16 cellular contexts compared by ENCODE assay signal in the genomic region with DNA sequence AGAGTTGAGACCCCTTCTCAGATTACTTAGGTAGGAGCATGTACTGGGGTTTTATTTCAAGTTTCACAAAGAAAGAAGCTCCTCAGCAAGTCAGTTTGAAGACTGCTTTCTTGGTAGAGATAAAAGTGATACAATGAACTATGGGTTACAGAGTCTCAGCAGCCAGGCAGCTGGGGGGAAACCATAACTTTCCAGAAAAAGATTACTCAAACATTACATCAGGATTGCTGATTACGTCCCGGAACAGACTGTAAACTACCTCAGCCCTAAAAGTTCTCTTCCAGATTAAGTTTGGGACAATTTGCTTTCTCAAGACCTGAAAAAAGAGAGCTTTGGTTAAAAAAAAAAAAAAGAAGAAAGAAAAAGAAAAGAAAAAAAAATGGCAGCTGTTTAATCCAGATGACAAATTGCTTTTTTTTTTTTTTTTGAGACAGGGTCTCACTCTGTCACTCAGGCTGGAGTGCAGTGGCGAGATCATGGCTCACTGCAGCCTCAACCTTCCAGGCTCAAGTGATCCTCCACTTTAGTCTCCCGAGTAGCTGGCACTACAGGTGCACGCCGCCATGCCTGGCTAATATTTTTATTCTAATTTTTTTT. TPM values are rescaled to one million over a fixed set of nuclear protein-coding genes. Genes with fewer than 3 reads are reported as not detected.
DNase-seq lines count a peak whose midpoint lies in the region; ATAC-seq, FAIRE-seq and TF ChIP-seq lines count a peak whose summit lies in the region.
"Had no signal": no experiment of that assay in that cellular context is flagged by ENCODE, and none has a peak within 500 bp of the region (broad histone marks: within the 10 kb centered on the region; RNA-seq: fewer than 3 reads in every experiment).

No MANE protein-coding gene starts in this region.

- peak overlapping the region; percentile 55; the same call in 2 of the 3 replicates for H3K4me2 ChIP-seq in A549
- no peak overlapping the region for H3K4me2 ChIP-seq in fibroblast of lung (ENCODE audit: extremely low read depth, insufficient read depth, low read length)
- no peak overlapping the region for H3K4me2 ChIP-seq in neuronal stem cell (ENCODE audit: insufficient read depth, low read length, poor library complexity, severe bottlenecking)

- TF ChIP-seq RAD21 in A549 (conservative IDR thresholded peaks at IDR 0.05 in 1 of 2, IDR thresholded peaks at IDR 0.05 in 1 of 2): no peak

- no peak overlapping the region for H2BK15ac ChIP-seq in neuronal stem cell (ENCODE audit: low read length)

- CTCF ChIA-PET in A549 (lab: Yijun Ruan, JAX): interaction anchor here (0.5 to 5.9 kb wide), 8 partner anchors 10 to 103 kb away, joined by 3 to 48 read pairs (median 3); a partner anchor contains a TSS

- in situ Hi-C loops in GM13976 (cut with MboI; ENCODE audit: low sequenced_read_pairs, unreplicated experiment): no loop called here

- no peak overlapping the region for H2BK5ac ChIP-seq in neuronal stem cell (ENCODE audit: low read length)

- no peaks in the 10 kb centered on the region for H3K36me3 ChIP-seq in fibroblast of lung (ENCODE audit: control insufficient read depth, insufficient read depth, low read length)
- no peaks in the 10 kb centered on the region for H3K36me3 ChIP-seq in neuronal stem cell (replicated peaks in 1 of 2; ENCODE audit: control insufficient read depth in 2 of 2, insufficient read depth in 2 of 2, low read length in 2 of 2)
- H3K36me3 ChIP-seq in gastroesophageal sphincter: no peaks in the 10 kb centered on the region
- H3K36me3 ChIP-seq: esophagus muscularis mucosa, thoracic aorta had no signal

- DNase-seq in A549 (ENCODE audit: low read depth in 1 of 2, low spot score in 1 of 2) (no peak), OCI-M1 (lab: John Stamatoyannopoulos, UW) (peak; percentile 78), fibroblast of lung (ENCODE audit: low read depth in 2 of 2) (peak; percentile 43 to 74), neuronal stem cell (ENCODE audit: low spot score) (no peak), HUDEP-2 (lab: John Stamatoyannopoulos, UW; ENCODE audit: unreplicated experiment in 76 of 76) (no peak), GM13976 (ENCODE audit: low spot score) (no peak)
- no peak for DNase-seq in stimulated activated naive CD4-positive, alpha-beta T cell treated with Interleukin-2 at 50 U/mL for 16 hours (lab: John Stamatoyannopoulos, UW)
- DNase-seq: activated gamma-delta T cell, COR-L47, dermis blood vessel endothelial cell, right cardiac atrium had no signal

- POLR2A ChIA-PET in A549 (lab: Yijun Ruan, JAX): interaction anchor here (0.5 to 1.4 kb wide), 4 partner anchors 12 to 18 kb away, joined by 3 to 14 read pairs (median 8); a partner anchor contains a TSS

- no peaks in the 10 kb centered on the region for H4K20me1 ChIP-seq in fibroblast of lung (ENCODE audit: control insufficient read depth, extremely low read depth, insufficient read depth, low read length)

- no peak overlapping the region for H3K4me3 ChIP-seq in A549
- no peak overlapping the region for H3K4me3 ChIP-seq in fibroblast of lung (replicated peaks in 1 of 4; ENCODE audit: control extremely low read depth in 1 of 4, insufficient read depth in 1 of 4, low read depth in 3 of 4, low read length in 4 of 4)
- H3K4me3 ChIP-seq in neuronal stem cell (ENCODE audit: low read length in 2 of 2): no peak overlapping the region
- no peak overlapping the region for H3K4me3 ChIP-seq in gastroesophageal sphincter
- H3K4me3 ChIP-seq: esophagus muscularis mucosa, thoracic aorta had no signal

- H3K9me3 ChIP-seq in A549 (no peaks in the 10 kb centered on the region), fibroblast of lung (ENCODE audit: control insufficient read depth, insufficient read depth, low read depth, low read length) (no peaks in the 10 kb centered on the region), neuronal stem cell (replicated peaks in 1 of 2; ENCODE audit: control insufficient read depth in 2 of 2, insufficient read depth in 1 of 2, low read depth in 1 of 2, low read length in 2 of 2) (no peaks in the 10 kb centered on the region), gastroesophageal sphincter (no peaks in the 10 kb centered on the region)
- H3K9me3 ChIP-seq: esophagus muscularis mucosa, thoracic aorta had no signal

- 72% methylated on average over 6 of the region's 6 CpGs for WGBS in A549 (ENCODE audit: missing lambda C conversion rate)
- WGBS in neuronal stem cell (ENCODE audit: extremely low coverage in 2 of 2, insufficient read length in 2 of 2, insufficient replicate concordance in 1 of 2), 2 donors: no CpG with 5 or more reads among the region's 6 CpGs
- 50 to 75% methylated on average over 4 of the region's 6 CpGs for WGBS in gastroesophageal sphincter (ENCODE audit: low coverage in 1 of 2), 2 donors

- no peaks in the 10 kb centered on the region for H3K79me2 ChIP-seq in fibroblast of lung (ENCODE audit: control insufficient read depth, insufficient read depth, low read length)

- H3K18ac ChIP-seq in neuronal stem cell (ENCODE audit: low read length): no peak overlapping the region

- H3K9ac ChIP-seq in fibroblast of lung (ENCODE audit: insufficient read depth, low read length) (no peak overlapping the region), neuronal stem cell (ENCODE audit: low read depth, low read length, poor library complexity) (no peak overlapping the region)

- no peak overlapping the region for H4K91ac ChIP-seq in neuronal stem cell (ENCODE audit: low read depth, low read length, poor library complexity)

- H2AFZ ChIP-seq in fibroblast of lung (ENCODE audit: low read length) (no peak overlapping the region), neuronal stem cell (ENCODE audit: low read length) (peak overlapping the region; percentile 53)

- no peak for ATAC-seq in A549
- no peak for ATAC-seq in gastroesophageal sphincter
- ATAC-seq: activated CD4-positive, CD25-positive, alpha-beta regulatory T cell treated with anti-CD3 and anti-CD28 coated beads, Interleukin-2, amount 50 U/mL, for 24 hours had no signal

- H3K27me3 ChIP-seq in fibroblast of lung (ENCODE audit: control insufficient read depth, insufficient read depth, low read length) (no peaks in the 10 kb centered on the region), neuronal stem cell (ENCODE audit: control insufficient read depth in 3 of 3, insufficient read depth in 3 of 3, low read depth in 1 of 3, low read length in 3 of 3) (no peaks in the 10 kb centered on the region), gastroesophageal sphincter (no peaks in the 10 kb centered on the region)
- H3K27me3 ChIP-seq: esophagus muscularis mucosa had no signal

- H3K4ac ChIP-seq in neuronal stem cell (ENCODE audit: low read length): no peak overlapping the region

- H2BK120ac ChIP-seq in neuronal stem cell (ENCODE audit: low read depth, low read length): no peak overlapping the region

- no peak for FAIRE-seq in A549 (lab: Jason Lieb, UNC)
- FAIRE-seq: GM19239 had no signal

- H2BK12ac ChIP-seq in neuronal stem cell (ENCODE audit: low read length): no peak overlapping the region

- no peak for TF ChIP-seq POLR2A in A549 (IDR thresholded peaks at IDR 0.05; ENCODE audit: low read length)
- TF ChIP-seq POLR2A in gastroesophageal sphincter (IDR thresholded peaks at IDR 0.05): no peak

- H4K8ac ChIP-seq in neuronal stem cell (ENCODE audit: low read depth, low read length): no peak overlapping the region

- H3K4me1 ChIP-seq in A549 (peaks cover 45% of the 10 kb centered on the region), fibroblast of lung (ENCODE audit: control insufficient read depth, extremely low read depth, insufficient read depth, low read length) (no peaks in the 10 kb centered on the region), neuronal stem cell (ENCODE audit: control insufficient read depth in 2 of 2, insufficient read depth in 1 of 2, low read depth in 1 of 2, low read length in 2 of 2) (peaks cover 2 to 4% of the 10 kb centered on the region in 2 donors), gastroesophageal sphincter (peaks cover 0 to 13% (median 0%) of the 10 kb centered on the region in 3 donors)

- TF ChIP-seq EP300 in A549 (IDR thresholded peaks at IDR 0.05) (no peak), gastroesophageal sphincter (IDR thresholded peaks at IDR 0.05) (no peak)

- no peak overlapping the region for H3K23ac ChIP-seq in neuronal stem cell (ENCODE audit: low read depth, low read length, poor library complexity)

- no peaks in the 10 kb centered on the region for H3K79me1 ChIP-seq in neuronal stem cell (ENCODE audit: low read depth, low read length)

- H2AK5ac ChIP-seq in neuronal stem cell (ENCODE audit: low read depth, low read length): no peak overlapping the region

- TF ChIP-seq CTCF in A549 (IDR thresholded peaks at IDR 0.05) (no peak), fibroblast of lung (conservative IDR thresholded peaks at IDR 0.05 in 1 of 2, IDR thresholded peaks at IDR 0.05 in 1 of 2; ENCODE audit: low read depth in 1 of 2, low read length in 2 of 2) (no peak), gastroesophageal sphincter (IDR thresholded peaks at IDR 0.05) (no peak), GM13976 (IDR thresholded peaks at IDR 0.05; ENCODE audit: borderline replicate concordance, control extremely low read depth, extremely low read depth, insufficient read depth, missing control alignments) (no peak)

- no peak overlapping the region for H3K14ac ChIP-seq in neuronal stem cell (ENCODE audit: low read length)

- H3K27ac ChIP-seq in A549 (peak overlapping the region; percentile 88 to 98), fibroblast of lung (ENCODE audit: insufficient read depth, low read length) (no peak overlapping the region), neuronal stem cell (replicated peaks; ENCODE audit: low read length) (no peak overlapping the region), gastroesophageal sphincter (no peak overlapping the region)
- H3K27ac ChIP-seq: esophagus muscularis mucosa had no signal

RNA-seq across cellular contexts. Expression of a gene that starts 16.6 kb away (rescaled TPM):
- polyA plus RNA-seq in A549 (2011; rRNA removed) (2,314 and 3,185 TPM in 2 replicates), A549 (2017; fragmentation: RNase III; extraction: RNeasy Plus Mini Kit Qiagen cat#74134 plus additional on column Dnase treatment) (458 to 607 TPM (median 585 TPM) in 3 replicates), fibroblast of lung (118 and 151 TPM in 2 replicates)
- 394 and 479 TPM in 2 replicates for polyA plus RNA-seq in A549 (2012; cell fraction: cytosol; rRNA removed)
- polyA plus RNA-seq in A549 (2012; cell fraction: nucleus; rRNA removed): 830 and 1,625 TPM in 2 replicates
- polyA minus RNA-seq in A549 (2011; rRNA and poly(A)+ RNA removed): 644 and 676 TPM in 2 replicates
- total RNA-seq in fibroblast of lung (148 TPM in 2 replicates), gastroesophageal sphincter (100 to 1,000 TPM; 167 to 405 (median 277) TPM)
- 68.5 and 99.8 TPM in 2 replicates for polyA plus RNA-seq in fibroblast of lung (2012)
- polyA minus RNA-seq in fibroblast of lung (ENCODE audit: low replicate concordance): 7.4 and 17.1 TPM in 2 replicates
- 45.4 TPM for polyA plus RNA-seq in neuronal stem cell (2013, experiment 1 of 2)
- polyA plus RNA-seq in neuronal stem cell (2013, experiment 2 of 2): 44.2 TPM

RNA-seq across cellular contexts. Expression of a gene that starts 56.5 kb away (rescaled TPM):
- polyA plus RNA-seq in A549 (2011; rRNA removed) (83.0 and 110 TPM in 2 replicates), A549 (2017; fragmentation: RNase III; extraction: RNeasy Plus Mini Kit Qiagen cat#74134 plus additional on column Dnase treatment) (87.0 to 91.2 TPM (median 87.3 TPM) in 3 replicates), fibroblast of lung (68.7 and 70.9 TPM in 2 replicates)
- 43.1 and 45.1 TPM in 2 replicates for polyA plus RNA-seq in A549 (2012; cell fraction: cytosol; rRNA removed)
- 43.6 and 65.1 TPM in 2 replicates for polyA plus RNA-seq in A549 (2012; cell fraction: nucleus; rRNA removed)
- 31.7 and 35.7 TPM in 2 replicates for polyA minus RNA-seq in A549 (2011; rRNA and poly(A)+ RNA removed)
- total RNA-seq in fibroblast of lung (33.1 and 42.3 TPM in 2 replicates), gastroesophageal sphincter (10 to 100 TPM; 48.7 to 70.7 (median 57.7) TPM)
- 60.8 and 65.7 TPM in 2 replicates for polyA plus RNA-seq in fibroblast of lung (2012)
- 8.4 and 11.4 TPM in 2 replicates for polyA minus RNA-seq in fibroblast of lung (ENCODE audit: low replicate concordance)
- 15.6 TPM for polyA plus RNA-seq in neuronal stem cell (2013, experiment 1 of 2)
- polyA plus RNA-seq in neuronal stem cell (2013, experiment 2 of 2): 15.3 TPM

Comparison
In these comparisons a context has a peak if more than half of its experiments do, and no peak if none do; other contexts are left out.
1. DNase-seq: peak in OCI-M1 (single experiment) and fibroblast of lung (2 of 2); none in A549 (0 of 2), neuronal stem cell (single experiment), stimulated activated naive CD4-positive, alpha-beta T cell treated with Interleukin-2 at 50 U/mL for 16 hours (single experiment), HUDEP-2 (0 of 76) and GM13976 (single experiment).
2. H3K27ac ChIP-seq: peak in A549 (2 of 2); none in fibroblast of lung (single experiment), neuronal stem cell (single experiment) and gastroesophageal sphincter (0 of 4).